ENCODE assay signal across 24 cellular contexts in genomic region chr17:65774787-65775186, GRCh38.
A peak's percentile ranks its signal among the peaks of the same experiment; 100 is the strongest.
DNase-seq lines count a peak whose midpoint lies in the region; ATAC-seq, FAIRE-seq and TF ChIP-seq lines count a peak whose summit lies in the region.
"Had no signal": no experiment of that assay in that cellular context is flagged by ENCODE, and none has a peak within 500 bp of the region (broad histone marks: within the 10 kb centered on the region; RNA-seq: fewer than 3 reads in every experiment).

No MANE protein-coding gene starts in this region.

- peak; percentile 33 for ATAC-seq in activated naive CD8-positive, alpha-beta T cell treated with anti-CD3 and anti-CD28 coated beads, Interleukin-2, amount 10 ng/mL, durations not matched to agents 7 days and 5 days (ENCODE audit: low read depth)
- ATAC-seq in activated naive CD8-positive, alpha-beta T cell treated with anti-CD3 and anti-CD28 coated beads, Interleukin-2, amount 50 U/mL, for 24 hours = no peak
- ATAC-seq in GM18511 (IDR thresholded peaks at IDR 0.05; ENCODE audit: unreplicated experiment) = no peak
- ATAC-seq: SK-N-SH treated with all-trans-retinoic acid at 6 μM for 48 hours had no signal

- H3K27ac ChIP-seq in endothelial cell of umbilical vein (ENCODE audit: insufficient read depth, low read depth, low read length) (no peak overlapping the region), osteoblast (ENCODE audit: low read depth, low read length) (no peak overlapping the region)
- H3K27ac ChIP-seq: ascending aorta, right lobe of liver, RWPE1, upper lobe of left lung had no signal

- H3K4me3 ChIP-seq in endothelial cell of umbilical vein (replicated peaks in 1 of 3; ENCODE audit: insufficient read depth in 1 of 3, low read depth in 1 of 3, low read length in 3 of 3) = no peak overlapping the region
- H3K4me3 ChIP-seq in osteoblast (ENCODE audit: insufficient read depth, low read length) = no peak overlapping the region
- H3K4me3 ChIP-seq: ascending aorta, right lobe of liver, upper lobe of left lung had no signal

- no peaks in the 10 kb centered on the region for H4K20me1 ChIP-seq in endothelial cell of umbilical vein (replicated peaks; ENCODE audit: control insufficient read depth, extremely low read depth, insufficient read depth, low read length)
- no peaks in the 10 kb centered on the region for H4K20me1 ChIP-seq in osteoblast (ENCODE audit: insufficient read depth, low read length)

- H3K4me3 Mint-ChIP-seq in activated naive CD8-positive, alpha-beta T cell treated with anti-CD3 and anti-CD28 coated beads, Interleukin-2, amount 10 ng/mL, durations not matched to agents 7 days and 5 days = peak overlapping the region; percentile 27
- H3K4me3 Mint-ChIP-seq in activated naive CD8-positive, alpha-beta T cell treated with anti-CD3 and anti-CD28 coated beads, Interleukin-2, amount 50 U/mL, for 24 hours = no peak overlapping the region
- H3K4me3 Mint-ChIP-seq: activated T-cell treated with anti-CD3 and anti-CD28 coated beads, Interleukin-2, amount 50 U/mL, for 4 hours; natural killer cell had no signal

- H2AFZ ChIP-seq in endothelial cell of umbilical vein (ENCODE audit: low read depth, low read length) (no peak overlapping the region), osteoblast (ENCODE audit: low read length) (peak overlapping the region; percentile 54)

- BruUV-seq in endothelial cell of umbilical vein (replicated peaks; lab: Mats Ljungman, UMichigan) = no TSS peak

- FAIRE-seq in endothelial cell of umbilical vein (lab: Jason Lieb, UNC) = no peak
- FAIRE-seq: A204.1 had no signal

- H3K27ac Mint-ChIP-seq in activated naive CD8-positive, alpha-beta T cell treated with anti-CD3 and anti-CD28 coated beads, Interleukin-2, amount 10 ng/mL, durations not matched to agents 7 days and 5 days = peak overlapping the region; percentile 76
- no peak overlapping the region for H3K27ac Mint-ChIP-seq in activated naive CD8-positive, alpha-beta T cell treated with anti-CD3 and anti-CD28 coated beads, Interleukin-2, amount 50 U/mL, for 24 hours
- H3K27ac Mint-ChIP-seq: natural killer cell had no signal

- no peaks in the 10 kb centered on the region for H3K9me1 ChIP-seq in endothelial cell of umbilical vein (replicated peaks; ENCODE audit: control insufficient read depth, extremely low read depth, insufficient read depth, low read length)

- intact Hi-C loops in endothelial cell of umbilical vein (cut with micrococcal nuclease) = no loop called here

- no peak for TF ChIP-seq CTCF in endothelial cell of umbilical vein (IDR thresholded peaks at IDR 0.05; ENCODE audit: extremely low read depth in 1 of 2, insufficient read depth in 1 of 2, low read depth in 1 of 2, low read length in 2 of 2)
- TF ChIP-seq CTCF in osteoblast (IDR thresholded peaks at IDR 0.05; ENCODE audit: extremely low read depth, low read depth, low read length) = no peak

- no peaks in the 10 kb centered on the region for H3K79me2 ChIP-seq in endothelial cell of umbilical vein (ENCODE audit: control insufficient read depth, insufficient read depth, low read length)
- no peaks in the 10 kb centered on the region for H3K79me2 ChIP-seq in osteoblast (ENCODE audit: insufficient read depth, low read length)

- H3K9me3 Mint-ChIP-seq in activated naive CD8-positive, alpha-beta T cell treated with anti-CD3 and anti-CD28 coated beads, Interleukin-2, amount 10 ng/mL, durations not matched to agents 7 days and 5 days = no peaks in the 10 kb centered on the region
- no peaks in the 10 kb centered on the region for H3K9me3 Mint-ChIP-seq in activated naive CD8-positive, alpha-beta T cell treated with anti-CD3 and anti-CD28 coated beads, Interleukin-2, amount 50 U/mL, for 24 hours
- H3K9me3 Mint-ChIP-seq: activated T-cell treated with anti-CD3 and anti-CD28 coated beads, Interleukin-2, amount 50 U/mL, for 4 hours; natural killer cell had no signal

- H3K27me3 ChIP-seq in endothelial cell of umbilical vein (ENCODE audit: control insufficient read depth in 2 of 2, insufficient read depth in 2 of 2, low read length in 2 of 2) (no peaks in the 10 kb centered on the region), osteoblast (ENCODE audit: insufficient read depth, low read length) (no peaks in the 10 kb centered on the region)
- H3K27me3 ChIP-seq: ascending aorta, right lobe of liver, upper lobe of left lung had no signal

- H3K4me2 ChIP-seq in endothelial cell of umbilical vein (ENCODE audit: insufficient read depth, low read length) = no peak overlapping the region
- no peak overlapping the region for H3K4me2 ChIP-seq in osteoblast (ENCODE audit: insufficient read depth, low read length)

- DNase-seq in activated naive CD8-positive, alpha-beta T cell treated with anti-CD3 and anti-CD28 coated beads, Interleukin-2, amount 10 ng/mL, durations not matched to agents 7 days and 5 days = no peak
- DNase-seq in activated naive CD8-positive, alpha-beta T cell treated with anti-CD3 and anti-CD28 coated beads, Interleukin-2, amount 50 U/mL, for 24 hours = no peak
- DNase-seq in KG1 (lab: John Stamatoyannopoulos, UW) = peak; percentile 8
- DNase-seq in endothelial cell of umbilical vein (ENCODE audit: low read depth, low spot score) = peak; percentile 72
- DNase-seq in osteoblast (ENCODE audit: insufficient read length, low spot score, missing footprints) = peak; percentile 1
- no peak for DNase-seq in MV-4-11 (lab: John Stamatoyannopoulos, UW)
- DNase-seq in kidney tubule cell (ENCODE audit: low spot score) = no peak
- DNase-seq: activated naive CD4-positive, alpha-beta T cell treated with Interleukin-2 at 50 U/mL for 16 hours; activated T-cell treated with anti-CD3 and anti-CD28 coated beads, Interleukin-2, amount 50 U/mL, for 4 hours; effector CD8-positive, alpha-beta T cell; H7; midbrain; natural killer cell; NCI-H1930; NCI-H226; NCI-H748 treated with DMSO at 0.1 percent for 48 hours; right lobe of liver; T-helper 9 cell; upper lobe of left lung had no signal

- no peak for TF ChIP-seq POLR2A in endothelial cell of umbilical vein (IDR thresholded peaks at IDR 0.05; ENCODE audit: low read depth, low read length)

- no peak overlapping the region for H3K9ac ChIP-seq in endothelial cell of umbilical vein (replicated peaks; ENCODE audit: extremely low read depth, insufficient read depth, low read length)

- POLR2A ChIA-PET in activated naive CD8-positive, alpha-beta T cell treated with anti-CD3 and anti-CD28 coated beads, Interleukin-2, amount 10 ng/mL, durations not matched to agents 7 days and 5 days (lab: Charles Lee) = no interaction called here
- POLR2A ChIA-PET in endothelial cell of umbilical vein (lab: Charles Lee) = no interaction called here

- peaks cover 4% of the 10 kb centered on the region for H3K27me3 Mint-ChIP-seq in activated naive CD8-positive, alpha-beta T cell treated with anti-CD3 and anti-CD28 coated beads, Interleukin-2, amount 10 ng/mL, durations not matched to agents 7 days and 5 days
- H3K27me3 Mint-ChIP-seq in activated naive CD8-positive, alpha-beta T cell treated with anti-CD3 and anti-CD28 coated beads, Interleukin-2, amount 50 U/mL, for 24 hours = peaks cover 3% of the 10 kb centered on the region

- CTCF ChIA-PET in endothelial cell of umbilical vein (lab: Charles Lee) = interaction anchor here (1.4 kb wide), 1 partner anchor 10 kb away, joined by 4 read pairs; no protein-coding TSS in a partner anchor

- peaks cover 7% of the 10 kb centered on the region for H3K4me1 Mint-ChIP-seq in activated naive CD8-positive, alpha-beta T cell treated with anti-CD3 and anti-CD28 coated beads, Interleukin-2, amount 10 ng/mL, durations not matched to agents 7 days and 5 days
- H3K4me1 Mint-ChIP-seq in activated naive CD8-positive, alpha-beta T cell treated with anti-CD3 and anti-CD28 coated beads, Interleukin-2, amount 50 U/mL, for 24 hours = peaks cover 11% of the 10 kb centered on the region

- dilution Hi-C loops in endothelial cell of umbilical vein (cut with MboI; ENCODE audit: extremely low pct_ligation_motif_present, low sequenced_read_pairs) = no loop called here

- H3K4me1 ChIP-seq in endothelial cell of umbilical vein (ENCODE audit: control insufficient read depth, extremely low read depth, insufficient read depth, low read length) (no peaks in the 10 kb centered on the region), osteoblast (ENCODE audit: insufficient read depth, low read length) (no peaks in the 10 kb centered on the region)
- H3K4me1 ChIP-seq: ascending aorta, right lobe of liver, upper lobe of left lung had no signal

- H3K36me3 Mint-ChIP-seq in activated naive CD8-positive, alpha-beta T cell treated with anti-CD3 and anti-CD28 coated beads, Interleukin-2, amount 10 ng/mL, durations not matched to agents 7 days and 5 days = no peaks in the 10 kb centered on the region
- no peaks in the 10 kb centered on the region for H3K36me3 Mint-ChIP-seq in activated naive CD8-positive, alpha-beta T cell treated with anti-CD3 and anti-CD28 coated beads, Interleukin-2, amount 50 U/mL, for 24 hours (ENCODE audit: low read depth)
- H3K36me3 Mint-ChIP-seq: natural killer cell had no signal

- H3K36me3 ChIP-seq in endothelial cell of umbilical vein (ENCODE audit: control insufficient read depth in 2 of 2, extremely low read depth in 1 of 2, insufficient read depth in 2 of 2, low read length in 2 of 2) = no peaks in the 10 kb centered on the region
- no peaks in the 10 kb centered on the region for H3K36me3 ChIP-seq in osteoblast (ENCODE audit: insufficient read depth, low read length)
- H3K36me3 ChIP-seq: ascending aorta, right lobe of liver, upper lobe of left lung had no signal

- no peaks in the 10 kb centered on the region for H3K9me3 ChIP-seq in endothelial cell of umbilical vein (replicated peaks; ENCODE audit: control insufficient read depth, insufficient read depth, low read length)
- H3K9me3 ChIP-seq in osteoblast (ENCODE audit: low read depth, low read length) = no peaks in the 10 kb centered on the region
- H3K9me3 ChIP-seq: ascending aorta, right lobe of liver, upper lobe of left lung had no signal

TF ChIP-seq in endothelial cell of umbilical vein, 7 proteins besides CTCF, POLR2A, EP300 and RAD21:
- TF ChIP-seq MYC (IDR thresholded peaks at IDR 0.05; ENCODE audit: low read depth, low read length) (no peak), FOS (IDR thresholded peaks at IDR 0.05; ENCODE audit: borderline replicate concordance, insufficient read depth, low read length) (no peak), POLR2AphosphoS5 (IDR thresholded peaks at IDR 0.05; ENCODE audit: insufficient read depth, low read depth, low read length) (no peak), MAX (IDR thresholded peaks at IDR 0.05; ENCODE audit: insufficient read depth, insufficient read length) (no peak), GATA2 (IDR thresholded peaks at IDR 0.05; ENCODE audit: insufficient read depth, insufficient read length, low read depth, low read length) (no peak), EZH2 (IDR thresholded peaks at IDR 0.05; ENCODE audit: borderline replicate concordance, low read depth, low read length, severe bottlenecking) (no peak), JUN (IDR thresholded peaks at IDR 0.05; ENCODE audit: borderline replicate concordance, insufficient read depth, insufficient read length, low read depth) (no peak)

Comparison
In these comparisons a context has a peak if more than half of its experiments do, and no peak if none do; other contexts are left out.
1. DNase-seq: peak in KG1 (single experiment), endothelial cell of umbilical vein (single experiment) and osteoblast (single experiment); none in activated naive CD8-positive, alpha-beta T cell treated with anti-CD3 and anti-CD28 coated beads, Interleukin-2, amount 10 ng/mL, durations not matched to agents 7 days and 5 days (single experiment), activated naive CD8-positive, alpha-beta T cell treated with anti-CD3 and anti-CD28 coated beads, Interleukin-2, amount 50 U/mL, for 24 hours (single experiment), MV-4-11 (single experiment) and kidney tubule cell (single experiment).